ENCODE assay signal across 30 cellular contexts in the genomic region with DNA sequence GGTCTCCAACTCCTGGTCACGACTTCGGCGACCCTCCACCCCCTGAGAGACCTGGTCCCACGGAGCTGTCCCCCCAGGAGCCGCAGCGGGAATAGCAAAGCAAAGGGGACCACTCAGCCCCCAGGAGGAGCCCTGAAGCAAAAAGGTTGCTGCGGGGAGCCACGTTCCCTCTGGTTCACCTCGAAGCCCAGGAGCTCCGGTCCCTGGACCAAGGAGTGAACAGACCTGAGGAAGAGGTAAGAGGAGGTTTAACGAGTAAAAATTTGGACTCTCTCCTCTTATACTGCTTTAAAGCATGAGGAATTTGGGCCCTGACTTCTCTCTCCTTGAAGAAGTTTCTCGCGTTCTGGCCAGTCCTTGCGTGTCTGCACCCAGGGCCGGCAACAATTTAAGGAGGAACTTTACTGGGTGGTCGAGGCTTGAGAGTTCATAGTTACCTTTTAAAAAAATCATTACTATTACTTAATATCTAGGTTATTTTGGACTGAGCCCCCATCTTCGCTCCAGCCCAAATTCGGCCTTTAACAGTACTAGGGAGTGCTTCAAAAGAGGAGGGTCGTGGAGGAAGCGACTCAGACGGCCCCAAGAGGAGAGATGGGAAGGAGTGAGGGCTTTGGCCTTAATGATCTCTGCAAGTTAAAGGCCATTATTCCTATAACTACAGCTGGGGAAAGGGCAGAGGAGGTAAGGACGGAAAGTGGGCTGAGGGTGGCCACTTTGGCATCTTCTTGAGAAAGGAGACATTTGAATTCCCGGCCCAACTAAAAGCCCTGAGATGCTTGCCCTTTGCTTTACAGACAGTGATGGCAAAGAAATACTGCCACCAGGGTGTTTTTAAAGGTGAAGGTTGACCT. TPM values are rescaled to one million over a fixed set of nuclear protein-coding genes. Genes with fewer than 3 reads are reported as not detected.
DNase-seq lines count a peak whose midpoint lies in the region; TF ChIP-seq lines count a peak whose summit lies in the region.
"Had no signal": no experiment of that assay in that cellular context is flagged by ENCODE, and none has a peak within 500 bp of the region (broad histone marks: within the 10 kb centered on the region; RNA-seq: fewer than 3 reads in every experiment).

No MANE protein-coding gene starts in this region.

- H3K9ac ChIP-seq in Loucy (ENCODE audit: low read depth, low read length, poor library complexity, severe bottlenecking) (peak overlapping the region; percentile 98), mesenchymal stem cell (ENCODE audit: low read length) (no peak overlapping the region), rectal smooth muscle tissue (ENCODE audit: low read length) (no peak overlapping the region)
- H3K9ac ChIP-seq: parathyroid adenoma had no signal

- H3K4me2 ChIP-seq in Loucy (ENCODE audit: low read depth, low read length, poor library complexity, severe bottlenecking) (peak overlapping the region; percentile 95), mesenchymal stem cell (ENCODE audit: low read length, poor library complexity, severe bottlenecking) (no peak overlapping the region)
- H3K4me2 ChIP-seq: PC-9 had no signal

- H3K23ac ChIP-seq in mesenchymal stem cell (ENCODE audit: low read length in 2 of 2) = peak overlapping the region in 1 of 2 experiments; percentile 21

- H4K91ac ChIP-seq in mesenchymal stem cell (ENCODE audit: low read length) = peak overlapping the region; percentile 96

- H3K79me1 ChIP-seq in mesenchymal stem cell (replicated peaks; ENCODE audit: low read length, poor library complexity, severe bottlenecking) = no peaks in the 10 kb centered on the region

- H3K9me3 ChIP-seq in Loucy (ENCODE audit: insufficient read depth, low read depth, low read length) (no peaks in the 10 kb centered on the region), mesenchymal stem cell (ENCODE audit: control insufficient read depth, low read length) (no peaks in the 10 kb centered on the region), tibial nerve (no peaks in the 10 kb centered on the region)
- H3K9me3 ChIP-seq: Caco-2, left ventricle myocardium inferior, thoracic aorta had no signal

- H3F3A ChIP-seq in Loucy (ENCODE audit: low read depth) = no peaks in the 10 kb centered on the region

- no peaks in the 10 kb centered on the region for H3K9me2 ChIP-seq in Loucy (replicated peaks; ENCODE audit: low read depth, low read length)

- H3K4me3 ChIP-seq in Loucy (ENCODE audit: low read length, poor library complexity, severe bottlenecking) (peak overlapping the region; percentile 89), mesenchymal stem cell (ENCODE audit: insufficient read depth in 1 of 2, low read depth in 1 of 2, low read length in 2 of 2) (no peak overlapping the region), rectal smooth muscle tissue (ENCODE audit: low read length) (peak overlapping the region; percentile 52), tibial nerve (no peak overlapping the region)
- H3K4me3 ChIP-seq: left ventricle myocardium inferior, PC-9, thoracic aorta had no signal

- H2BK15ac ChIP-seq in mesenchymal stem cell (ENCODE audit: low read depth, poor library complexity, severe bottlenecking) = peak overlapping the region; percentile 80

- peak overlapping the region; percentile 62 to 89 for H3K4ac ChIP-seq in mesenchymal stem cell (ENCODE audit: low read depth in 1 of 2, low read length in 2 of 2)

- peak; percentile 29 for DNase-seq in D341Med (ENCODE audit: low spot score)
- no peak for DNase-seq in mesenchymal stem cell
- no peak for DNase-seq in stimulated activated CD4-positive, alpha-beta T cell treated with anti-CD3 and anti-CD28 coated beads, Interleukin-4, amount 100 ng/mL, for 4 hours
- DNase-seq in KBM-7 = no peak
- DNase-seq in tibial nerve (ENCODE audit: low spot score in 2 of 2) = no peak
- no peak for DNase-seq in NCI-H187 treated with DMSO at 0.1 percent for 48 hours (lab: John Stamatoyannopoulos, UW)
- DNase-seq: ACHN; activated gamma-delta T cell; activated T-cell treated with anti-CD3 and anti-CD28 coated beads, Interleukin-2, amount 50 U/mL, for 1 hour; C1 segment of cervical spinal cord; DMS79 treated with DMSO at 0.1 percent for 48 hours; GF-D8; left ventricle myocardium inferior; NCI-H1092; NCI-H187; NCI-H526; PC-9; Right ventricle myocardium superior; T1000 had no signal

- H3K27ac ChIP-seq in mesenchymal stem cell (ENCODE audit: low read length, poor library complexity, severe bottlenecking) (no peak overlapping the region), rectal smooth muscle tissue (ENCODE audit: low read depth, low read length) (no peak overlapping the region), tibial nerve (no peak overlapping the region)
- H3K27ac ChIP-seq: HL-60, left ventricle myocardium inferior, parathyroid adenoma, PC-9, thoracic aorta, WERI-Rb-1 had no signal

- TF ChIP-seq POLR2A in tibial nerve (IDR thresholded peaks at IDR 0.05) = no peak

- no peak for TF ChIP-seq EP300 in tibial nerve (IDR thresholded peaks at IDR 0.05)

- peak overlapping the region; percentile 79 for H2BK120ac ChIP-seq in mesenchymal stem cell (ENCODE audit: low read depth, low read length)

- no peak overlapping the region for H2BK5ac ChIP-seq in mesenchymal stem cell (ENCODE audit: low read depth, low read length, poor library complexity, severe bottlenecking)

- H3K18ac ChIP-seq in mesenchymal stem cell (ENCODE audit: low read depth in 1 of 2, low read length in 2 of 2) = peak overlapping the region; percentile 60 to 89

- H3K4me1 ChIP-seq in Loucy (ENCODE audit: insufficient read depth, low read length, poor library complexity, severe bottlenecking) (peaks cover 72% of the 10 kb centered on the region), mesenchymal stem cell (ENCODE audit: control insufficient read depth, insufficient read depth, low read depth, low read length) (peaks cover 18% of the 10 kb centered on the region), rectal smooth muscle tissue (ENCODE audit: control insufficient read depth, insufficient read depth, low read length) (no peaks in the 10 kb centered on the region), tibial nerve (peaks cover 0 to 17% (median 4%) of the 10 kb centered on the region in 4 donors)
- H3K4me1 ChIP-seq: parathyroid adenoma had no signal

- TF ChIP-seq CTCF in Loucy (conservative IDR thresholded peaks at IDR 0.05; ENCODE audit: low read length) (no peak), tibial nerve (IDR thresholded peaks at IDR 0.05) (no peak)

- H2BK12ac ChIP-seq in mesenchymal stem cell (ENCODE audit: low read length in 2 of 2) = peak overlapping the region; percentile 21 to 39

- WGBS in mesenchymal stem cell = 33% methylated on average over 16 of the region's 23 CpGs
- 48% methylated on average over 21 to 22 of the region's 23 CpGs for WGBS in tibial nerve, 2 donors

- peak overlapping the region in 1 of 2 experiments; percentile 85 for H3K14ac ChIP-seq in mesenchymal stem cell (ENCODE audit: low read length in 2 of 2)

- H3K79me2 ChIP-seq in Loucy (ENCODE audit: insufficient read depth, low read length) = peaks cover 100% of the 10 kb centered on the region
- H3K79me2 ChIP-seq: parathyroid adenoma had no signal

- peaks cover 44% of the 10 kb centered on the region for H4K20me1 ChIP-seq in Loucy (ENCODE audit: insufficient read depth, low read length, poor library complexity, severe bottlenecking)

- H3K36me3 ChIP-seq in Loucy (ENCODE audit: insufficient read depth, low read length) (no peaks in the 10 kb centered on the region), mesenchymal stem cell (ENCODE audit: control insufficient read depth in 1 of 2, insufficient read depth in 2 of 2, low read depth in 1 of 2, low read length in 2 of 2) (no peaks in the 10 kb centered on the region), rectal smooth muscle tissue (ENCODE audit: control insufficient read depth, insufficient read depth, low read length) (no peaks in the 10 kb centered on the region), tibial nerve (no peaks in the 10 kb centered on the region)
- H3K36me3 ChIP-seq: left ventricle myocardium inferior, thoracic aorta, WERI-Rb-1 had no signal

- H3K27me3 ChIP-seq in Loucy (ENCODE audit: insufficient read depth, low read length, poor library complexity, severe bottlenecking) = peaks cover 32% of the 10 kb centered on the region
- H3K27me3 ChIP-seq in mesenchymal stem cell (ENCODE audit: control insufficient read depth in 1 of 2, insufficient read depth in 1 of 2, low read length in 2 of 2) = peaks cover 98 to 100% of the 10 kb centered on the region in 2 experiments
- H3K27me3 ChIP-seq in rectal smooth muscle tissue (ENCODE audit: control insufficient read depth, insufficient read depth, low read length) = peaks cover 30% of the 10 kb centered on the region
- peaks cover 0 to 100% of the 10 kb centered on the region in 2 donors for H3K27me3 ChIP-seq in tibial nerve

- H2AFZ ChIP-seq in Loucy (ENCODE audit: low read length) = no peak overlapping the region
- H2AFZ ChIP-seq in mesenchymal stem cell (ENCODE audit: low read depth, low read length) = no peak overlapping the region
- H2AFZ ChIP-seq: parathyroid adenoma, PC-9 had no signal

- H2AK5ac ChIP-seq in mesenchymal stem cell (ENCODE audit: low read length, severe bottlenecking) = no peak overlapping the region

- H4K8ac ChIP-seq in mesenchymal stem cell (ENCODE audit: low read length) = peak overlapping the region; percentile 59

- in situ Hi-C loops in KBM-7 (cut with MboI; ENCODE audit: low pct_unique_long_range_greater_than_20kb, low sequenced_read_pairs) = no loop called here

RNA-seq across cellular contexts. Expression of gene HOXB9, which starts 16.9 kb away (rescaled TPM):
- polyA plus RNA-seq in mesenchymal stem cell (2013, experiment 1 of 2) = 47.3 TPM
- polyA plus RNA-seq in mesenchymal stem cell (2013, experiment 2 of 2) = 47.4 TPM
- total RNA-seq in tibial nerve = under 1 TPM in 2 of 4 donors, not detected in 2; 0.21 to 0.30 TPM
- total RNA-seq: frontal cortex, left ventricle myocardium inferior, Right ventricle myocardium superior, thoracic aorta had no signal

RNA-seq across cellular contexts. Expression of gene HOXB8, which starts 28.0 kb away (rescaled TPM):
- 53.4 TPM for polyA plus RNA-seq in mesenchymal stem cell (2013, experiment 1 of 2)
- 50.0 TPM for polyA plus RNA-seq in mesenchymal stem cell (2013, experiment 2 of 2)
- total RNA-seq in tibial nerve = under 1 TPM in 2 of 4 donors, not detected in 2; 0.66 to 0.90 TPM
- total RNA-seq: activated CD4-positive, alpha-beta T cell treated with anti-CD3 and anti-CD28 coated beads, Interleukin-2, amount 10 ng/mL, durations not matched to agents 24 days and 14 days; frontal cortex; left ventricle myocardium inferior; natural killer cell treated with Interleukin-12 subunit alpha and Interleukin-12 subunit beta and Interleukin-15 and Interleukin-18, amount 100 ng/mL, for 72 hours; Right ventricle myocardium superior had no signal

RNA-seq across cellular contexts. Expression of gene HOXB7, which starts 32.3 kb away (rescaled TPM):
- polyA plus RNA-seq in mesenchymal stem cell (2013, experiment 1 of 2) = 108 TPM
- 115 TPM for polyA plus RNA-seq in mesenchymal stem cell (2013, experiment 2 of 2)
- total RNA-seq in tibial nerve = 1 to 10 TPM; 1.8 to 4.0 (median 2.3) TPM
- total RNA-seq: frontal cortex had no signal

RNA-seq across cellular contexts. Expression of gene HOXB6, which starts 38.3 kb away (rescaled TPM):
- 37.1 TPM for polyA plus RNA-seq in mesenchymal stem cell (2013, experiment 1 of 2)
- 35.9 TPM for polyA plus RNA-seq in mesenchymal stem cell (2013, experiment 2 of 2)
- total RNA-seq in tibial nerve = 1 to 10 TPM in 3 of 4 donors, under 1 TPM in 1; 0.66 to 5.1 (median 2.9) TPM
- total RNA-seq: frontal cortex had no signal

RNA-seq across cellular contexts. Expression of gene HOXB5, which starts 49.5 kb away (rescaled TPM):
- polyA plus RNA-seq in mesenchymal stem cell (2013, experiment 1 of 2) = 15.0 TPM
- 14.1 TPM for polyA plus RNA-seq in mesenchymal stem cell (2013, experiment 2 of 2)
- 1 to 10 TPM in 2 of 4 donors, not detected in 2; 1.6 to 1.8 TPM for total RNA-seq in tibial nerve
- total RNA-seq: activated CD4-positive, alpha-beta T cell treated with anti-CD3 and anti-CD28 coated beads, Interleukin-2, amount 10 ng/mL, durations not matched to agents 24 days and 14 days; activated CD8-positive, alpha-beta memory T cell treated with anti-CD3 and anti-CD28 coated beads for 36 hours; Caco-2; frontal cortex; left ventricle myocardium inferior had no signal

Comparison
In these comparisons a context has a peak if more than half of its experiments do, and no peak if none do; other contexts are left out.
1. H3K4me3 ChIP-seq: peak in Loucy (single experiment) and rectal smooth muscle tissue (single experiment); none in mesenchymal stem cell (0 of 2) and tibial nerve (0 of 4).